ENCODE assay signal across 8 cellular contexts in genomic region chr20:35093245-35093884, GRCh38.
DNase-seq lines count a peak whose midpoint lies in the region; ATAC-seq and TF ChIP-seq lines count a peak whose summit lies in the region.

No MANE protein-coding gene starts in this region.

- DNase-seq in stimulated activated naive CD4-positive, alpha-beta T cell treated with Interleukin-2 at 50 U/mL for 16 hours (lab: John Stamatoyannopoulos, UW): peak; percentile 17
- DNase-seq in stimulated activated naive CD4-positive, alpha-beta T cell (lab: John Stamatoyannopoulos, UW): no peak
- peak; percentile 9 to 42 for DNase-seq in activated CD4-positive, alpha-beta T cell treated with anti-CD3 and anti-CD28 coated beads, Interleukin-2, amount 50 U/mL, for 24 hours (ENCODE audit: low read depth in 1 of 2, low spot score in 1 of 2)
- peak; percentile 80 for DNase-seq in fibroblast of mammary gland (ENCODE audit: low read depth)
- peak; percentile 64 for DNase-seq in skeletal muscle cell (ENCODE audit: low read depth)
- DNase-seq in NCI-H128 (lab: John Stamatoyannopoulos, UW; ENCODE audit: unreplicated experiment): no peak

- ATAC-seq in GM18498 (IDR thresholded peaks at IDR 0.05; ENCODE audit: unreplicated experiment) (no peak), HG02852 (IDR thresholded peaks at IDR 0.05; ENCODE audit: unreplicated experiment) (no peak)

- H3K4me3 ChIP-seq in fibroblast of mammary gland (ENCODE audit: control insufficient read depth, low read depth, low read length) (no peak overlapping the region), skeletal muscle cell (ENCODE audit: low read depth, low read length) (peak overlapping the region; percentile 90)

- TF ChIP-seq CTCF in fibroblast of mammary gland (conservative IDR thresholded peaks at IDR 0.05; ENCODE audit: control insufficient read depth, insufficient read depth, low read depth, low read length): no peak

Comparison
In these comparisons a context has a peak if more than half of its experiments do, and no peak if none do; other contexts are left out.
1. DNase-seq: peak in stimulated activated naive CD4-positive, alpha-beta T cell treated with Interleukin-2 at 50 U/mL for 16 hours (single experiment), activated CD4-positive, alpha-beta T cell treated with anti-CD3 and anti-CD28 coated beads, Interleukin-2, amount 50 U/mL, for 24 hours (2 of 2), fibroblast of mammary gland (single experiment) and skeletal muscle cell (single experiment); none in stimulated activated naive CD4-positive, alpha-beta T cell (0 of 6) and NCI-H128 (single experiment).